ENCODE assay signal across 16 cellular contexts in the genomic region with DNA sequence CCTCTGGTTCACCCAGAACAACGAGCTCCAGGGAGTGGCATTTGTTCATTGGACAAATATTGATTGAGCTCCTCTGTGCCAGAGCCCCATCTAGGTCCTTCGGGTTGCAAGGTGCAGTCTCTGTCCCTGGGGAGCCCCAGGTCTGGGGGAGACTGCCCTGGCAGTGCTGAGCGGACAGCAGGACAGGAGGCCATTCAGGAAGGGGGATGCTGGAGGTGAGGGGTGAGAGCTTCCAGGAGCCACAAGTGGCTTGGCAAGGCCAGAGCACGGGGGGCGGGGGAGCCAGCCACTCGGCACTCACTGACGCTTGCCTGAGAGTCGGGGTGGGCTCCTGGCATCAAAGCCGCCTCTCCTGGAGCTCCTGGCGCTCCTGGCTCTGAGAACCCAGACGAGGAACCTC.
"Had no signal": no experiment of that assay in that cellular context is flagged by ENCODE, and none has a peak within 500 bp of the region (broad histone marks: within the 10 kb centered on the region; RNA-seq: fewer than 3 reads in every experiment).

No MANE protein-coding gene starts in this region.

- H3K9me3 Mint-ChIP-seq: activated naive CD4-positive, alpha-beta T cell treated with anti-CD3 and anti-CD28 coated beads, Interleukin-2, amount 50 U/mL, for 24 hours; dendritic cell treated with granulocyte-macrophage colony-stimulating factor and Interleukin-4, amounts not matched to agents 40 ng/mL and 50 ng/mL, for 4 days; neural crest cell had no signal

- H3K36me3 Mint-ChIP-seq: activated naive CD4-positive, alpha-beta T cell treated with anti-CD3 and anti-CD28 coated beads, Interleukin-2, amount 50 U/mL, for 24 hours; naive B cell had no signal

- H3K4me1 Mint-ChIP-seq: activated naive CD4-positive, alpha-beta T cell treated with anti-CD3 and anti-CD28 coated beads, Interleukin-2, amount 50 U/mL, for 24 hours; naive B cell; neural crest cell had no signal

- H3K4me1 ChIP-seq: ascending aorta had no signal

- H3K36me3 ChIP-seq: ascending aorta, esophagus muscularis mucosa, ovary, sigmoid colon had no signal

- H3K4me3 ChIP-seq: ascending aorta, esophagus muscularis mucosa, ovary, sigmoid colon had no signal

- H3K27ac ChIP-seq: ascending aorta, esophagus muscularis mucosa, ovary, sigmoid colon had no signal

- H3K27ac Mint-ChIP-seq: activated naive CD4-positive, alpha-beta T cell treated with anti-CD3 and anti-CD28 coated beads, Interleukin-2, amount 50 U/mL, for 24 hours; dendritic cell treated with granulocyte-macrophage colony-stimulating factor and Interleukin-4, amounts not matched to agents 40 ng/mL and 50 ng/mL, for 4 days; naive B cell had no signal

- H3K9me3 ChIP-seq: ascending aorta, ovary had no signal

- H3K4me3 Mint-ChIP-seq: activated naive CD4-positive, alpha-beta T cell treated with anti-CD3 and anti-CD28 coated beads, Interleukin-2, amount 50 U/mL, for 24 hours; dendritic cell treated with granulocyte-macrophage colony-stimulating factor and Interleukin-4, amounts not matched to agents 40 ng/mL and 50 ng/mL, for 4 days; naive B cell; neural crest cell had no signal

- H3K27me3 ChIP-seq: ascending aorta, ovary had no signal

- DNase-seq: activated CD4-positive, alpha-beta T cell treated with anti-CD3 and anti-CD28 coated beads, Interleukin-2, amount 50 U/mL, for 48 hours; activated gamma-delta T cell; cerebellar nuclear complex; effector CD8-positive, alpha-beta T cell; left colon; midbrain; naive B cell; ovary; sigmoid colon; stimulated activated CD8-positive, alpha-beta memory T cell treated with anti-CD3 and anti-CD28 coated beads, Interleukin-4, amount 100 ng/mL, for 48 hours; stimulated activated naive CD4-positive, alpha-beta T cell had no signal
